Comparison of ENCODE assay signal across 9 cellular contexts in genomic region chr9:124911766-124912165, GRCh38. TPM values are rescaled to one million over a fixed set of nuclear protein-coding genes. Genes with fewer than 3 reads are reported as not detected.
"Had no signal": no experiment of that assay in that cellular context is flagged by ENCODE, and none has a peak within 500 bp of the region (broad histone marks: within the 10 kb centered on the region; RNA-seq: fewer than 3 reads in every experiment).

No MANE protein-coding gene starts in this region.

- H3K9me3 Mint-ChIP-seq: GM23338, H9 had no signal

- H3K4me2 ChIP-seq: GM23338 had no signal

- H3K4me3 Mint-ChIP-seq: GM23338, H9 had no signal

- H2AFZ ChIP-seq: GM23338 had no signal

- H3K4me1 Mint-ChIP-seq: GM23338, H9 had no signal

- DNase-seq: H9, HCEC 1CT, IMR-90, KBM-7 had no signal

- H3K27ac Mint-ChIP-seq: GM23338 had no signal

- ATAC-seq: GM23338 had no signal

- H3K4me3 ChIP-seq: GM23338 had no signal

- FAIRE-seq: H1, H54, HTR-8/SVneo had no signal

RNA-seq across cellular contexts. Expression of gene WDR38, which starts 58.5 kb away (rescaled TPM):
- total RNA-seq: GM23338, H1, H9, HT-29, IMR-90 had no signal
- polyA plus RNA-seq: GM23338, H1, IMR-90 had no signal
